In the genomic region with DNA sequence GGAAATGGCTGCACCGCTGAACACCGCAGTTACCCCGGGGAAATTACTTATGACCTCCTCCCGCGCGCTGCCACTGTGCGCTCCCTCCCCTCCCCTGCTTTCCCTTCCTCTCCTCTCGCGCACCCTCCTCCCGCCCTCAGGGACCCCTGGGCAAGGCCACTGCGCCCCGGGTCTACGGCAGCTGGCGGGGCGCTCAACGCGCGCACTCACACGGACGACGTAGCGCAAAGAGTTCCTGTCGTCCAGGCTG, we compare ENCODE assay signal across 18 cellular contexts. TPM values are rescaled to one million over a fixed set of nuclear protein-coding genes. Genes with fewer than 3 reads are reported as not detected.
DNase-seq lines count a peak whose midpoint lies in the region; ATAC-seq, FAIRE-seq and TF ChIP-seq lines count a peak whose summit lies in the region.
"Had no signal": no experiment of that assay in that cellular context is flagged by ENCODE, and none has a peak within 500 bp of the region (broad histone marks: within the 10 kb centered on the region; RNA-seq: fewer than 3 reads in every experiment).

No MANE protein-coding gene starts in this region.

- ATAC-seq in lower lobe of right lung (no peak), HG02870 (IDR thresholded peaks at IDR 0.05; ENCODE audit: unreplicated experiment) (no peak), HG03469 (IDR thresholded peaks at IDR 0.05; ENCODE audit: unreplicated experiment) (no peak)
- ATAC-seq: activated T-helper 17 cell treated with anti-CD3 and anti-CD28 coated beads, Interleukin-2, amount 50 U/mL, for 72 hours had no signal

- H3K36me3 ChIP-seq in HUES64 (ENCODE audit: insufficient read depth, low read length), result no peaks in the 10 kb centered on the region
- no peaks in the 10 kb centered on the region for H3K36me3 ChIP-seq in lower lobe of right lung
- no peaks in the 10 kb centered on the region for H3K36me3 ChIP-seq in testis (ENCODE audit: low read depth, missing control alignments)
- H3K36me3 ChIP-seq: adrenal gland; BLaER1 treated with 17β-estradiol and CSF1 and Interleukin-3, amounts not matched to agents 10 nM and 100 nM had no signal

- H3K27me3 ChIP-seq in HUES64 (ENCODE audit: insufficient read depth, low read length) (peaks cover 85% of the 10 kb centered on the region), lower lobe of right lung (ENCODE audit: low read depth) (peaks cover 71% of the 10 kb centered on the region), testis (no peaks in the 10 kb centered on the region)

- TF ChIP-seq CTCF in lower lobe of right lung (IDR thresholded peaks at IDR 0.05) (no peak), testis (IDR thresholded peaks at IDR 0.05) (no peak), GM20000 (IDR thresholded peaks at IDR 0.05; ENCODE audit: extremely low read depth, missing control alignments) (no peak)

- TF ChIP-seq POLR2A in testis (IDR thresholded peaks at IDR 0.05), result no peak
- no peak for TF ChIP-seq POLR2A in GM12892 (IDR thresholded peaks at IDR 0.05; ENCODE audit: low read depth, low read length)

- FAIRE-seq in GM12892 (lab: Jason Lieb, UNC), result no peak
- FAIRE-seq: colon, GM18507 had no signal

- H3K4me3 ChIP-seq in HUES64 (ENCODE audit: low read length) (peak overlapping the region; percentile 56), lower lobe of right lung (peak overlapping the region; percentile 39), testis (peak overlapping the region; percentile 0 to 38)
- H3K4me3 ChIP-seq: adrenal gland; BLaER1 treated with 17β-estradiol and CSF1 and Interleukin-3, amounts not matched to agents 10 nM and 100 nM had no signal

- H3K9me3 ChIP-seq in HUES64 (ENCODE audit: insufficient read depth, low read depth, low read length) (no peaks in the 10 kb centered on the region), lower lobe of right lung (no peaks in the 10 kb centered on the region), testis (no peaks in the 10 kb centered on the region)
- H3K9me3 ChIP-seq: adrenal gland had no signal

- DNase-seq in ecto neural progenitor cell (ENCODE audit: low spot score), result peak; percentile 52
- peak; percentile 64 for DNase-seq in lower lobe of right lung
- DNase-seq in testis, result no peak
- DNase-seq in GM12892 (ENCODE audit: insufficient read length), result no peak
- no peak for DNase-seq in GM20000 (ENCODE audit: low spot score)
- DNase-seq: adrenal gland, NCI-H82 had no signal

- peak overlapping the region; percentile 53; the same call in 1 of the 2 replicates for H3K9ac ChIP-seq in HUES64 (ENCODE audit: low read depth, low read length)
- H3K9ac ChIP-seq: BLaER1 treated with 17β-estradiol and CSF1 and Interleukin-3, amounts not matched to agents 10 nM and 100 nM had no signal

- H3K27ac ChIP-seq in HUES64 (ENCODE audit: low read depth, low read length) (no peak overlapping the region), lower lobe of right lung (peak overlapping the region; percentile 75), testis (no peak overlapping the region)
- H3K27ac ChIP-seq: adrenal gland; BLaER1 treated with 17β-estradiol and CSF1 and Interleukin-3, amounts not matched to agents 10 nM and 100 nM had no signal

- H3K4me1 ChIP-seq in HUES64 (ENCODE audit: insufficient read depth, low read length) (peaks cover 21% of the 10 kb centered on the region), lower lobe of right lung (peaks cover 4% of the 10 kb centered on the region), testis (peaks cover 7% of the 10 kb centered on the region)
- H3K4me1 ChIP-seq: adrenal gland had no signal

- intact Hi-C loops in lower lobe of right lung (cut with DNase I) (no loop called here), testis (cut with DNase I; ENCODE audit: low total_unique reads) (no loop called here)

- WGBS in HUES64, result 2% methylated on average over 23 of the region's 23 CpGs
- WGBS in testis, 2 donors, result 4 to 13% methylated on average over 16 to 23 of the region's 23 CpGs

RNA-seq across cellular contexts. Expression of a gene that starts 7.9 kb away (rescaled TPM):
- polyA plus RNA-seq in HUES64 (2013, experiment 1 of 2), result not detected
- polyA plus RNA-seq in HUES64 (2013, experiment 2 of 2), result 0.13 TPM
- 6.0 TPM for total RNA-seq in lower lobe of right lung
- total RNA-seq in testis, result under 1 TPM; 0.25 to 0.87 TPM
- polyA plus RNA-seq in testis (ENCODE audit: insufficient read depth, low read depth, low replicate concordance), result not detected
- 0.59 TPM for polyA plus RNA-seq in GM12892 (2012; ENCODE audit: missing spikeins)
- total RNA-seq: adrenal gland, epithelial cell of proximal tubule, kidney epithelial cell, pulmonary artery endothelial cell, RPMI7951 had no signal
- polyA plus RNA-seq: adrenal gland had no signal

RNA-seq across cellular contexts. Expression of a gene that starts 20.2 kb away (rescaled TPM):
- 0.35 TPM for polyA plus RNA-seq in HUES64 (2013, experiment 1 of 2)
- 0.38 TPM for polyA plus RNA-seq in HUES64 (2013, experiment 2 of 2)
- 0.53 TPM for total RNA-seq in lower lobe of right lung
- 1 to 10 TPM in 1 of 2 donors, under 1 TPM in 1; 0.93 to 1.0 TPM for total RNA-seq in testis
- 0.44 TPM for polyA plus RNA-seq in testis (ENCODE audit: insufficient read depth, low read depth, low replicate concordance)
- polyA plus RNA-seq in GM12892 (2012; ENCODE audit: missing spikeins), result not detected
- total RNA-seq: activated T-helper 17 cell treated with anti-CD3 and anti-CD28 coated beads, Interleukin-2, amount 50 U/mL, for 72 hours; adrenal gland; epithelial cell of proximal tubule; kidney epithelial cell; pulmonary artery endothelial cell; RPMI7951 had no signal
- polyA plus RNA-seq: adrenal gland had no signal

Comparison
In these comparisons a context has a peak if more than half of its experiments do, and no peak if none do; other contexts are left out.
1. DNase-seq: peak in ecto neural progenitor cell (single experiment) and lower lobe of right lung (single experiment); none in testis (single experiment), GM12892 (single experiment) and GM20000 (single experiment).
2. Peak in every context shown above with its lines, with median percentiles within 50 percentile points of each other: H3K4me3 ChIP-seq.